8 cellular contexts compared by ENCODE assay signal in genomic region chr19:55674841-55675660, GRCh38. TPM values are rescaled to one million over a fixed set of nuclear protein-coding genes. Genes with fewer than 3 reads are reported as not detected.
A peak's percentile ranks its signal among the peaks of the same experiment; 100 is the strongest.
DNase-seq lines count a peak whose midpoint lies in the region; ATAC-seq and TF ChIP-seq lines count a peak whose summit lies in the region.

Gene EPN1, plus strand, starts transcription at chr19:55675226. Its CDS starts 3,402 bp downstream, at chr19:55678628.

- no peaks in the 10 kb centered on the region for H3K9me3 Mint-ChIP-seq in activated naive CD8-positive, alpha-beta T cell (ENCODE audit: low read depth)
- peaks cover 24% of the 10 kb centered on the region for H3K9me3 Mint-ChIP-seq in glutamatergic neuron (ENCODE audit: unreplicated experiment)

- intact Hi-C loops in testis (cut with DNase I; ENCODE audit: low total_unique reads) = no loop called here

- H3K27ac ChIP-seq in osteoblast (ENCODE audit: low read depth, low read length) = peak within 1 kb of the TSS; percentile 85
- peak within 1 kb of the TSS; percentile 80 to 93 for H3K27ac ChIP-seq in testis

- H3K9me3 ChIP-seq in osteoblast (ENCODE audit: low read depth, low read length) (no peaks in the 10 kb centered on the region), testis (no peaks in the 10 kb centered on the region)

- ATAC-seq in HG02642 (IDR thresholded peaks at IDR 0.05; ENCODE audit: poor library complexity, unreplicated experiment) = peak; percentile 73

- H3K27me3 Mint-ChIP-seq in activated naive CD8-positive, alpha-beta T cell = no peaks in the 10 kb centered on the region
- H3K27me3 Mint-ChIP-seq in glutamatergic neuron (ENCODE audit: unreplicated experiment) = peaks cover 18% of the 10 kb centered on the region

- peak within 1 kb of the TSS; percentile 91 for H3K27ac Mint-ChIP-seq in activated naive CD8-positive, alpha-beta T cell
- H3K27ac Mint-ChIP-seq in glutamatergic neuron (ENCODE audit: unreplicated experiment) = peak within 1 kb of the TSS; percentile 96

- POLR2A ChIA-PET in GM10248 (lab: Yijun Ruan, JAX) = no interaction called here

- no peaks in the 10 kb centered on the region for H3K27me3 ChIP-seq in osteoblast (ENCODE audit: insufficient read depth, low read length)
- no peaks in the 10 kb centered on the region for H3K27me3 ChIP-seq in testis

- H3K4me1 ChIP-seq in osteoblast (ENCODE audit: insufficient read depth, low read length) (peaks cover 32% of the 10 kb centered on the region), testis (peaks cover 68% of the 10 kb centered on the region)

- H3K4me3 ChIP-seq in osteoblast (ENCODE audit: insufficient read depth, low read length) (peak within 1 kb of the TSS; percentile 97), testis (peak within 1 kb of the TSS; percentile 88 to 98)

- no peak for TF ChIP-seq POLR2A in testis (IDR thresholded peaks at IDR 0.05)

- 1 to 6% methylated on average over 4 to 91 of the region's 101 CpGs for WGBS in testis, 2 donors

- peaks cover 78% of the 10 kb centered on the region for H4K20me1 ChIP-seq in osteoblast (ENCODE audit: insufficient read depth, low read length)

- peaks cover 89% of the 10 kb centered on the region for H3K79me2 ChIP-seq in osteoblast (ENCODE audit: insufficient read depth, low read length)

- peaks cover 63% of the 10 kb centered on the region for H3K4me1 Mint-ChIP-seq in activated naive CD8-positive, alpha-beta T cell (ENCODE audit: low read depth)
- peaks cover 20% of the 10 kb centered on the region for H3K4me1 Mint-ChIP-seq in glutamatergic neuron (ENCODE audit: low read depth, unreplicated experiment)

- TF ChIP-seq CTCF in GM10248 (IDR thresholded peaks at IDR 0.05; ENCODE audit: control extremely low read depth, extremely low read depth, low read depth, missing control alignments) = no peak
- TF ChIP-seq CTCF in glutamatergic neuron (IDR thresholded peaks at IDR 0.05; ENCODE audit: partially characterized antibody, unreplicated experiment) = no peak
- TF ChIP-seq CTCF in osteoblast (IDR thresholded peaks at IDR 0.05; ENCODE audit: extremely low read depth, low read depth, low read length) = no peak
- TF ChIP-seq CTCF in testis (IDR thresholded peaks at IDR 0.05) = peak in 1 of 3 experiments; percentile 25

- CTCF ChIA-PET in GM10248 (lab: Yijun Ruan, JAX) = no interaction called here

- H3K4me3 Mint-ChIP-seq in activated naive CD8-positive, alpha-beta T cell = peak within 1 kb of the TSS; percentile 97
- peak within 1 kb of the TSS; percentile 98 for H3K4me3 Mint-ChIP-seq in glutamatergic neuron (ENCODE audit: unreplicated experiment)

- H3K36me3 Mint-ChIP-seq in activated naive CD8-positive, alpha-beta T cell = peaks cover 2% of the 10 kb centered on the region
- H3K36me3 Mint-ChIP-seq in glutamatergic neuron (ENCODE audit: unreplicated experiment) = no peaks in the 10 kb centered on the region

- DNase-seq in GM10248 (ENCODE audit: extremely low spot score) (peak; percentile 99), NCI-H1105 treated with DMSO at 0.1 percent for 48 hours (lab: John Stamatoyannopoulos, UW) (peak; percentile 96), SKM-1 treated with dmso at 0.1 percent for 144 hours (lab: John Stamatoyannopoulos, UW; ENCODE audit: unreplicated experiment) (peak; percentile 65), glutamatergic neuron (peak; percentile 99), osteoblast (ENCODE audit: insufficient read length, low spot score, missing footprints) (peak; percentile 100), testis (peak; percentile 98)

- H2AFZ ChIP-seq in osteoblast (ENCODE audit: low read length) = peak within 1 kb of the TSS; percentile 74

- H3K4me2 ChIP-seq in osteoblast (ENCODE audit: insufficient read depth, low read length) = peak within 1 kb of the TSS; percentile 98

- peaks cover 41% of the 10 kb centered on the region for H3K36me3 ChIP-seq in osteoblast (ENCODE audit: insufficient read depth, low read length)
- no peaks in the 10 kb centered on the region for H3K36me3 ChIP-seq in testis (ENCODE audit: low read depth, missing control alignments)

RNA-seq across cellular contexts. Expression of gene EPN1, which starts in this region (rescaled TPM):
- total RNA-seq in glutamatergic neuron (ENCODE audit: unreplicated experiment) (150 TPM), osteoblast (25.0 and 31.5 TPM in 2 replicates), testis (100 to 1,000 TPM; 176 to 303 TPM)
- polyA plus RNA-seq in testis (ENCODE audit: insufficient read depth, low read depth, low replicate concordance) = 134 TPM

Comparison
In these comparisons a context has a peak if more than half of its experiments do, and no peak if none do; other contexts are left out.
1. Peak in every context shown above with its lines: DNase-seq, ATAC-seq, H3K4me3 ChIP-seq and H3K27ac ChIP-seq.